In the genomic region with DNA sequence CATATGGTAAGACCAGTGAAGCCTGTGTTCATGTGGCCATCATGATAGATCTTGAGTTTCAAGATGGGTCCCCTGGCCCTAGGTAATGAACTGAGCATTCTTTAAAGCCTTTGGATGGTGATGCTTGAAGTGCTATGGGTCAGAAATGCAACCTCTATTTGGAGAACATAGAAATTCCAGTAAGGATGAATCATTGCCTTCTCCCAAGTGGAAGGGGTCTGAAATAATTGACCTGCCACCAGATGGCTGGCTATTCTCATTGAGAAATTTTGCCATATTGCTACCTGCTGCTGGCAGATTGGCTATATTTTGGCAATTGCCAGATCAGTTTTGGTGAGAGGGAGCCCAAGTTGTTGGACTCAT, we compare ENCODE assay signal across 7 cellular contexts. TPM values are rescaled to one million over a fixed set of nuclear protein-coding genes. Genes with fewer than 3 reads are reported as not detected.
DNase-seq lines count a peak whose midpoint lies in the region.

No MANE protein-coding gene starts in this region.

- H3K9me3 ChIP-seq in iPS-18c (ENCODE audit: control insufficient read depth, insufficient read depth, low read length) (peaks cover 2% of the 10 kb centered on the region), subcutaneous abdominal adipose tissue (ENCODE audit: control insufficient read depth in 5 of 5, low read length in 5 of 5) (no peaks in the 10 kb centered on the region)

- peaks cover 0 to 2% (median 0%) of the 10 kb centered on the region in 5 donors for H3K36me3 ChIP-seq in subcutaneous abdominal adipose tissue (ENCODE audit: control insufficient read depth in 5 of 5, insufficient read depth in 5 of 5, low read length in 5 of 5)

- H3K4me1 ChIP-seq in subcutaneous abdominal adipose tissue (ENCODE audit: control insufficient read depth in 5 of 5, insufficient read depth in 5 of 5, low read length in 5 of 5): peaks cover 9 to 42% (median 31%) of the 10 kb centered on the region in 5 donors

- peak overlapping the region; percentile 69 for H3K27ac ChIP-seq in subcutaneous abdominal adipose tissue (ENCODE audit: low read depth, low read length)

- no peak overlapping the region for H3K27ac Mint-ChIP-seq in activated T-helper 1 cell treated with anti-CD3 and anti-CD28 coated beads, Interleukin-12 subunit alpha, Interleukin-12 subunit beta, Interleukin-2, Interleukin-4 antibody, amounts not matched to agents 30 ng/mL and 10 ng/mL and 1 ng/mL, durations not matched to agents 14 hours and 24 hours and 36 hours

- intact Hi-C loops in activated T-helper 1 cell treated with anti-CD3 and anti-CD28 coated beads, Interleukin-12 subunit alpha, Interleukin-12 subunit beta, Interleukin-2, Interleukin-4 antibody, amounts not matched to agents 30 ng/mL and 10 ng/mL and 1 ng/mL, durations not matched to agents 14 hours and 24 hours and 36 hours (cut with micrococcal nuclease): loop anchor here (1.0 to 2.0 kb wide), 5 partner anchors 12 to 182 kb away; a partner anchor contains a TSS

- peak overlapping the region; percentile 2; the same call in 1 of the 2 replicates for H3K4me3 ChIP-seq in iPS-18c (ENCODE audit: insufficient read depth, low read depth, low read length)
- peak overlapping the region; percentile 73 to 90 (median 78) for H3K4me3 ChIP-seq in subcutaneous abdominal adipose tissue (ENCODE audit: low read depth in 1 of 5, low read length in 5 of 5)

- H3K4me1 Mint-ChIP-seq in activated T-helper 1 cell treated with anti-CD3 and anti-CD28 coated beads, Interleukin-12 subunit alpha, Interleukin-12 subunit beta, Interleukin-2, Interleukin-4 antibody, amounts not matched to agents 30 ng/mL and 10 ng/mL and 1 ng/mL, durations not matched to agents 14 hours and 24 hours and 36 hours (ENCODE audit: low read depth): peaks cover 35% of the 10 kb centered on the region

- DNase-seq in HT1080 (ENCODE audit: low read depth): peak; percentile 33
- DNase-seq in activated T-helper 1 cell treated with anti-CD3 and anti-CD28 coated beads, Interleukin-12 subunit alpha, Interleukin-12 subunit beta, Interleukin-2, Interleukin-4 antibody, amounts not matched to agents 30 ng/mL and 10 ng/mL and 1 ng/mL, durations not matched to agents 14 hours and 24 hours and 36 hours (ENCODE audit: low spot score): no peak
- no peak for DNase-seq in pons (ENCODE audit: low spot score)
- DNase-seq in dedifferentiated amniotic fluid mesenchymal stem cell (ENCODE audit: extremely low spot score): no peak
- DNase-seq in DMS79 (lab: John Stamatoyannopoulos, UW): no peak

- no peaks in the 10 kb centered on the region for H3K9me3 Mint-ChIP-seq in activated T-helper 1 cell treated with anti-CD3 and anti-CD28 coated beads, Interleukin-12 subunit alpha, Interleukin-12 subunit beta, Interleukin-2, Interleukin-4 antibody, amounts not matched to agents 30 ng/mL and 10 ng/mL and 1 ng/mL, durations not matched to agents 14 hours and 24 hours and 36 hours

- no peaks in the 10 kb centered on the region for H3K27me3 Mint-ChIP-seq in activated T-helper 1 cell treated with anti-CD3 and anti-CD28 coated beads, Interleukin-12 subunit alpha, Interleukin-12 subunit beta, Interleukin-2, Interleukin-4 antibody, amounts not matched to agents 30 ng/mL and 10 ng/mL and 1 ng/mL, durations not matched to agents 14 hours and 24 hours and 36 hours (ENCODE audit: insufficient read depth)

- peak overlapping the region; percentile 94 for H3K4me3 Mint-ChIP-seq in activated T-helper 1 cell treated with anti-CD3 and anti-CD28 coated beads, Interleukin-12 subunit alpha, Interleukin-12 subunit beta, Interleukin-2, Interleukin-4 antibody, amounts not matched to agents 30 ng/mL and 10 ng/mL and 1 ng/mL, durations not matched to agents 14 hours and 24 hours and 36 hours

- peak overlapping the region in 1 of 5 donors; percentile 71 for H3K9ac ChIP-seq in subcutaneous abdominal adipose tissue (ENCODE audit: low read length in 5 of 5)

- H3K36me3 Mint-ChIP-seq in activated T-helper 1 cell treated with anti-CD3 and anti-CD28 coated beads, Interleukin-12 subunit alpha, Interleukin-12 subunit beta, Interleukin-2, Interleukin-4 antibody, amounts not matched to agents 30 ng/mL and 10 ng/mL and 1 ng/mL, durations not matched to agents 14 hours and 24 hours and 36 hours (ENCODE audit: low read depth): peaks cover 3% of the 10 kb centered on the region

- no peaks in the 10 kb centered on the region for H3K27me3 ChIP-seq in subcutaneous abdominal adipose tissue (ENCODE audit: control insufficient read depth in 5 of 5, insufficient read depth in 4 of 5, low read length in 5 of 5)

RNA-seq across cellular contexts. Expression of a gene that starts 0.7 kb away (rescaled TPM):
- total RNA-seq in HT1080 (2014; rRNA removed; shearing (Covaris generic)): 9.5 and 18.5 TPM in 2 replicates
- polyA plus RNA-seq in HT1080 (2015; cell fraction: cytosol; rRNA removed): 9.1 and 10.5 TPM in 2 replicates
- 5.7 and 7.7 TPM in 2 replicates for polyA plus RNA-seq in HT1080 (2015; cell fraction: nucleus; rRNA removed)
- total RNA-seq in activated T-helper 1 cell treated with anti-CD3 and anti-CD28 coated beads, Interleukin-12 subunit alpha, Interleukin-12 subunit beta, Interleukin-2, Interleukin-4 antibody, amounts not matched to agents 30 ng/mL and 10 ng/mL and 1 ng/mL, durations not matched to agents 14 hours and 24 hours and 36 hours: 71.7 and 85.6 TPM in 2 replicates

RNA-seq across cellular contexts. Expression of a gene that starts 37.7 kb away (rescaled TPM):
- total RNA-seq in HT1080 (2014; rRNA removed; shearing (Covaris generic)): not detected in 2 replicates
- polyA plus RNA-seq in HT1080 (2015; cell fraction: cytosol; rRNA removed): not detected in 2 replicates
- polyA plus RNA-seq in HT1080 (2015; cell fraction: nucleus; rRNA removed): not detected in 2 replicates
- total RNA-seq in activated T-helper 1 cell treated with anti-CD3 and anti-CD28 coated beads, Interleukin-12 subunit alpha, Interleukin-12 subunit beta, Interleukin-2, Interleukin-4 antibody, amounts not matched to agents 30 ng/mL and 10 ng/mL and 1 ng/mL, durations not matched to agents 14 hours and 24 hours and 36 hours: 0.21 and 0.27 TPM in 2 replicates

RNA-seq across cellular contexts. Expression of a gene that starts 53.0 kb away (rescaled TPM):
- 7.4 and 13.2 TPM in 2 replicates for total RNA-seq in HT1080 (2014; rRNA removed; shearing (Covaris generic))
- 3.4 and 3.7 TPM in 2 replicates for polyA plus RNA-seq in HT1080 (2015; cell fraction: cytosol; rRNA removed)
- polyA plus RNA-seq in HT1080 (2015; cell fraction: nucleus; rRNA removed): 3.7 and 4.6 TPM in 2 replicates
- total RNA-seq in activated T-helper 1 cell treated with anti-CD3 and anti-CD28 coated beads, Interleukin-12 subunit alpha, Interleukin-12 subunit beta, Interleukin-2, Interleukin-4 antibody, amounts not matched to agents 30 ng/mL and 10 ng/mL and 1 ng/mL, durations not matched to agents 14 hours and 24 hours and 36 hours: 9.9 and 13.1 TPM in 2 replicates
